8 cellular contexts compared by ENCODE assay signal in genomic region chr4:38663021-38663800, GRCh38. TPM values are rescaled to one million over a fixed set of nuclear protein-coding genes. Genes with fewer than 3 reads are reported as not detected.
DNase-seq lines count a peak whose midpoint lies in the region; ATAC-seq lines count a peak whose summit lies in the region.

No MANE protein-coding gene starts in this region.

- intact Hi-C loops in right cardiac atrium (cut with DNase I), result loop anchor here in 1 of 4 donors (5.0 kb wide), 1 partner anchor 341 kb away; no protein-coding TSS in a partner anchor

- peak overlapping the region; percentile 96 for H3K4me3 ChIP-seq in right cardiac atrium (ENCODE audit: low read length)
- H3K4me3 ChIP-seq in skeletal muscle satellite cell (ENCODE audit: low read length), result peak overlapping the region; percentile 78

- H3K4me1 ChIP-seq in right cardiac atrium (ENCODE audit: control insufficient read depth, insufficient read depth, low read length) (no peaks in the 10 kb centered on the region), skeletal muscle satellite cell (ENCODE audit: control insufficient read depth, insufficient read depth, low read length) (peaks cover 28% of the 10 kb centered on the region)

- H3K9me3 ChIP-seq in right cardiac atrium (ENCODE audit: control insufficient read depth, low read length), result no peaks in the 10 kb centered on the region
- no peaks in the 10 kb centered on the region for H3K9me3 ChIP-seq in skeletal muscle satellite cell (replicated peaks; ENCODE audit: low read length)

- peak overlapping the region; percentile 95 for H3K9ac ChIP-seq in skeletal muscle satellite cell (ENCODE audit: low read depth, low read length)

- WGBS in right cardiac atrium, result 1% methylated on average over 82 of the region's 92 CpGs

- no peaks in the 10 kb centered on the region for H3K36me3 ChIP-seq in skeletal muscle satellite cell (ENCODE audit: insufficient read depth, low read length)

- H3K27ac ChIP-seq in right cardiac atrium (ENCODE audit: low read length), result peak overlapping the region; percentile 95

- peak; percentile 71 for DNase-seq in NCI-H1092 treated with DMSO at 0.1 percent for 48 hours (lab: John Stamatoyannopoulos, UW)
- no peak for DNase-seq in NCI-H1092 (lab: John Stamatoyannopoulos, UW)
- DNase-seq in LHCN-M2 (ENCODE audit: low read depth), result peak; percentile 26
- peak; percentile 67 for DNase-seq in activated naive CD4-positive, alpha-beta T cell treated with anti-CD3 and anti-CD28 coated beads, Interleukin-2, amount 50 U/mL, for 16 hours
- no peak for DNase-seq in right cardiac atrium
- no peak for DNase-seq in foreskin melanocyte

- no peaks in the 10 kb centered on the region for H3K27me3 ChIP-seq in right cardiac atrium (ENCODE audit: control insufficient read depth, insufficient read depth)
- H3K27me3 ChIP-seq in skeletal muscle satellite cell (ENCODE audit: control insufficient read depth, insufficient read depth, low read length), result no peaks in the 10 kb centered on the region

- peak; percentile 39 for ATAC-seq in GM21825 (IDR thresholded peaks at IDR 0.05; ENCODE audit: unreplicated experiment)
- peak in 1 of 2 donors; percentile 58 for ATAC-seq in right cardiac atrium

- H3K4me2 ChIP-seq in skeletal muscle satellite cell (ENCODE audit: low read length), result peak overlapping the region; percentile 96

RNA-seq across cellular contexts. Expression of gene KLF3, which starts 0.8 kb away (rescaled TPM):
- 8.4 and 14.1 TPM in 2 replicates for total RNA-seq in LHCN-M2 (2014; rRNA removed)
- 4.4 TPM for polyA plus RNA-seq in LHCN-M2 (2012)
- total RNA-seq in right cardiac atrium, result 10 to 100 TPM; 22.2 to 29.3 (median 25.4) TPM
- polyA plus RNA-seq in right cardiac atrium, result 10.6 TPM
- 8.3 and 9.4 TPM in 2 replicates for total RNA-seq in skeletal muscle satellite cell (2012; rRNA removed)

Comparison
In these comparisons a context has a peak if more than half of its experiments do, and no peak if none do; other contexts are left out.
1. DNase-seq: peak in NCI-H1092 treated with DMSO at 0.1 percent for 48 hours (single experiment), LHCN-M2 (single experiment) and activated naive CD4-positive, alpha-beta T cell treated with anti-CD3 and anti-CD28 coated beads, Interleukin-2, amount 50 U/mL, for 16 hours (single experiment); none in NCI-H1092 (single experiment), right cardiac atrium (0 of 3) and foreskin melanocyte (single experiment).